In the genomic region with DNA sequence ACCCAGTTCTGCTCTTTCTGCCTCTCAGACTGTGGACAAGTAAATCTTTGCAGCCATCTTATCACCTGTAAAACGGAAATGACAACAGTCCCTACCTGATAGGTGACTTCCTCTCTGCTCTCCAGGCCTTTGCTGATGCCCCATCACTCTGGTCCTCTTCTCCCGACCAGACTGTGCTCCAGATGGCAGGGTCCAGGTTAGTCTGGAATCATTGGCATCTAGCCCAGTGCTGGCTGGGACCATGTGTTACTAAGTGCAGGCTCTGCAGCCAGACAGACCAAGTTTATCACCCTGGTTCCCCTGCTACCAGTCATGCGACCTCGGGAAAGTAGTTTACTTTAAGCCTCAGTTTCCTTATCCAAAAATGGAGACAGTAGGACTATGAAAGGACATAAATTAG, we compare ENCODE assay signal across 13 cellular contexts. TPM values are rescaled to one million over a fixed set of nuclear protein-coding genes. Genes with fewer than 3 reads are reported as not detected.
DNase-seq lines count a peak whose midpoint lies in the region; ATAC-seq, FAIRE-seq and TF ChIP-seq lines count a peak whose summit lies in the region.
"Had no signal": no experiment of that assay in that cellular context is flagged by ENCODE, and none has a peak within 500 bp of the region (broad histone marks: within the 10 kb centered on the region; RNA-seq: fewer than 3 reads in every experiment).

No MANE protein-coding gene starts in this region.

- H3K4me3 Mint-ChIP-seq in glutamatergic neuron (ENCODE audit: unreplicated experiment) (no peak overlapping the region), osteocyte (ENCODE audit: unreplicated experiment) (no peak overlapping the region)

- no peaks in the 10 kb centered on the region for H4K20me1 ChIP-seq in OCI-LY7 (ENCODE audit: insufficient read depth, low read length)

- no peak overlapping the region for H3K27ac Mint-ChIP-seq in glutamatergic neuron (ENCODE audit: unreplicated experiment)
- H3K27ac Mint-ChIP-seq in osteocyte (ENCODE audit: unreplicated experiment): no peak overlapping the region

- H3K27ac ChIP-seq in OCI-LY7 (ENCODE audit: low read depth, low read length, poor library complexity, severe bottlenecking) (no peak overlapping the region), gastrocnemius medialis (peak overlapping the region in 3 of 4 donors; percentile 4 to 98 (median 35))
- H3K27ac ChIP-seq: KMS-11, skin epidermis had no signal

- H3K4me3 ChIP-seq in OCI-LY7 (ENCODE audit: low read depth, low read length, poor library complexity, severe bottlenecking) (no peak overlapping the region), gastrocnemius medialis (no peak overlapping the region)
- H3K4me3 ChIP-seq: skin epidermis had no signal

- POLR2A ChIA-PET in OCI-LY7 (lab: Charles Lee): interaction anchor here (0.6 to 3.0 kb wide), 2 partner anchors 136 to 353 kb away, joined by 5 to 13 read pairs; a partner anchor contains a TSS

- DNase-seq in M059J (ENCODE audit: low read depth) (peak; percentile 16), OCI-LY7 (ENCODE audit: low spot score) (no peak), glutamatergic neuron (peak; percentile 15), gastrocnemius medialis (no peak), urothelium cell line (ENCODE audit: low spot score) (no peak), NCI-H2107 (lab: John Stamatoyannopoulos, UW) (no peak), osteocyte (ENCODE audit: extremely low spot score, unreplicated experiment) (no peak)
- DNase-seq: NCI-H774, T-helper 2 cell had no signal

- TF ChIP-seq CTCF in OCI-LY7 (conservative IDR thresholded peaks at IDR 0.05; ENCODE audit: low read length) (no peak), glutamatergic neuron (IDR thresholded peaks at IDR 0.05; ENCODE audit: partially characterized antibody, unreplicated experiment) (no peak), gastrocnemius medialis (IDR thresholded peaks at IDR 0.05 in 4 of 5, conservative IDR thresholded peaks at IDR 0.05 in 1 of 5) (no peak), osteocyte (IDR thresholded peaks at IDR 0.05) (no peak)

- intact Hi-C loops in OCI-LY7 (cut with micrococcal nuclease; ENCODE audit: unreplicated experiment): loop anchor here (10.0 kb wide), 1 partner anchor 1647 kb away; a partner anchor contains a TSS
- intact Hi-C loops in gastrocnemius medialis (cut with DNase I; ENCODE audit: low total_unique reads): loop anchor here (5.0 to 10.0 kb wide), 3 partner anchors 85 to 1647 kb away; a partner anchor contains a TSS

- H3K27me3 Mint-ChIP-seq in glutamatergic neuron (ENCODE audit: unreplicated experiment): peaks cover 8% of the 10 kb centered on the region
- H3K27me3 Mint-ChIP-seq in osteocyte (ENCODE audit: unreplicated experiment): no peaks in the 10 kb centered on the region

- H3K4me2 ChIP-seq in OCI-LY7 (ENCODE audit: low read length): peak overlapping the region; percentile 7; the same call in 1 of the 2 replicates
- H3K4me2 ChIP-seq: KMS-11 had no signal

- H3K9me3 ChIP-seq in OCI-LY7 (ENCODE audit: low read length) (no peaks in the 10 kb centered on the region), gastrocnemius medialis (no peaks in the 10 kb centered on the region)

- TF ChIP-seq POLR2A in gastrocnemius medialis (IDR thresholded peaks at IDR 0.05): no peak

- FAIRE-seq in urothelium cell line (lab: Jason Lieb, UNC): no peak

- ATAC-seq in gastrocnemius medialis: no peak
- ATAC-seq: HCT116 had no signal

- no peaks in the 10 kb centered on the region for H3K36me3 Mint-ChIP-seq in glutamatergic neuron (ENCODE audit: unreplicated experiment)
- H3K36me3 Mint-ChIP-seq in osteocyte (ENCODE audit: unreplicated experiment): peaks cover 2% of the 10 kb centered on the region

- peaks cover 6% of the 10 kb centered on the region; the same call in 1 of the 2 replicates for H3K79me2 ChIP-seq in OCI-LY7 (ENCODE audit: insufficient read depth, low read depth, low read length)

- H3K4me1 Mint-ChIP-seq in glutamatergic neuron (ENCODE audit: low read depth, unreplicated experiment) (peaks cover 13% of the 10 kb centered on the region), osteocyte (ENCODE audit: unreplicated experiment) (peaks cover 30% of the 10 kb centered on the region)

- in situ Hi-C loops in gastrocnemius medialis (cut with MboI; ENCODE audit: low sequenced_read_pairs in 4 of 4): loop anchor here (5.0 to 10.0 kb wide), 2 partner anchors 173 to 180 kb away; no protein-coding TSS in a partner anchor

- H3K27me3 ChIP-seq in gastrocnemius medialis: no peaks in the 10 kb centered on the region

- H3K4me1 ChIP-seq in OCI-LY7 (ENCODE audit: insufficient read depth, low read length, poor library complexity, severe bottlenecking) (peaks cover 51% of the 10 kb centered on the region), gastrocnemius medialis (peaks cover 39 to 45% of the 10 kb centered on the region in 2 donors)

- BruUV-seq in OCI-LY7 (replicated peaks; lab: Mats Ljungman, UMichigan): no TSS peak

- H3K36me3 ChIP-seq in OCI-LY7 (ENCODE audit: insufficient read depth, low read length) (peaks cover 9% of the 10 kb centered on the region; the same call in 1 of the 2 replicates), gastrocnemius medialis (peaks cover 0 to 3% of the 10 kb centered on the region in 2 donors)

- peak overlapping the region; percentile 52; the same call in 1 of the 2 replicates for H2AFZ ChIP-seq in OCI-LY7 (ENCODE audit: low read length)

- peaks cover 3% of the 10 kb centered on the region for H3K9me3 Mint-ChIP-seq in glutamatergic neuron (ENCODE audit: unreplicated experiment)
- no peaks in the 10 kb centered on the region for H3K9me3 Mint-ChIP-seq in osteocyte (ENCODE audit: unreplicated experiment)

- CTCF ChIA-PET in OCI-LY7 (lab: Charles Lee; ENCODE audit: unreplicated experiment): no interaction called here

- H3K9me2 ChIP-seq in OCI-LY7 (ENCODE audit: insufficient read depth, low read length): no peaks in the 10 kb centered on the region

RNA-seq across cellular contexts. Expression of a gene that starts 1.8 kb away (rescaled TPM):
- 32.7 and 45.7 TPM in 2 replicates for total RNA-seq in M059J (2014; rRNA removed; shearing (Covaris generic))
- 15.1 and 27.4 TPM in 2 replicates for total RNA-seq in OCI-LY7 (2014; rRNA removed; shearing (Covaris generic))
- 20.7 and 24.4 TPM in 2 replicates for total RNA-seq in OCI-LY7 (2022)
- 23.2 TPM for total RNA-seq in glutamatergic neuron (ENCODE audit: unreplicated experiment)
- total RNA-seq in gastrocnemius medialis: 10 to 100 TPM; 19.2 to 38.5 (median 26.9) TPM
- 20.0 and 27.0 TPM in 2 replicates for total RNA-seq in osteocyte

RNA-seq across cellular contexts. Expression of a gene that starts 47.1 kb away (rescaled TPM):
- total RNA-seq in M059J (2014; rRNA removed; shearing (Covaris generic)): 1.4 TPM in 1 of 2 replicates, not detected in the other
- 0.32 TPM in 1 of 2 replicates, not detected in the other for total RNA-seq in OCI-LY7 (2014; rRNA removed; shearing (Covaris generic))
- total RNA-seq in OCI-LY7 (2022): 0.74 and 1.00 TPM in 2 replicates
- total RNA-seq in glutamatergic neuron (ENCODE audit: unreplicated experiment): not detected
- total RNA-seq in gastrocnemius medialis: not detected
- 0.50 TPM in 1 of 2 replicates, not detected in the other for total RNA-seq in osteocyte
- total RNA-seq: activated CD8-positive, alpha-beta memory T cell treated with anti-CD3 and anti-CD28 coated beads for 36 hours had no signal

Comparison
In these comparisons a context has a peak if more than half of its experiments do, and no peak if none do; other contexts are left out.
1. DNase-seq: peak in M059J (single experiment) and glutamatergic neuron (single experiment); none in OCI-LY7 (single experiment), gastrocnemius medialis (0 of 2), urothelium cell line (single experiment), NCI-H2107 (single experiment) and osteocyte (single experiment).